ENCODE assay signal across 23 cellular contexts in genomic region chr3:73661262-73661661, GRCh38. TPM values are rescaled to one million over a fixed set of nuclear protein-coding genes. Genes with fewer than 3 reads are reported as not detected.
A peak's percentile ranks its signal among the peaks of the same experiment; 100 is the strongest.
DNase-seq lines count a peak whose midpoint lies in the region; ATAC-seq, FAIRE-seq and TF ChIP-seq lines count a peak whose summit lies in the region.
"Had no signal": no experiment of that assay in that cellular context is flagged by ENCODE, and none has a peak within 500 bp of the region (broad histone marks: within the 10 kb centered on the region; RNA-seq: fewer than 3 reads in every experiment).

No MANE protein-coding gene starts in this region.

- H3K4me1 Mint-ChIP-seq in HFFc6 (ENCODE audit: low read depth) (peaks cover 62% of the 10 kb centered on the region), astrocyte (ENCODE audit: low read depth, unreplicated experiment) (peaks cover 25% of the 10 kb centered on the region)

- H3K4me3 ChIP-seq in astrocyte (ENCODE audit: insufficient read depth, low read depth, low read length) = no peak overlapping the region
- H3K4me3 ChIP-seq: gastrocnemius medialis had no signal

- H3K9ac ChIP-seq in astrocyte (ENCODE audit: low read length) = no peak overlapping the region

- no peaks in the 10 kb centered on the region for H3K9me3 Mint-ChIP-seq in HFFc6
- no peaks in the 10 kb centered on the region for H3K9me3 Mint-ChIP-seq in astrocyte (ENCODE audit: unreplicated experiment)

- CTCF ChIA-PET in HEK293T (lab: Yijun Ruan, JAX) = no interaction called here

- H3K27ac ChIP-seq in astrocyte (ENCODE audit: low read depth, low read length) = no peak overlapping the region
- no peak overlapping the region for H3K27ac ChIP-seq in foreskin keratinocyte
- H3K27ac ChIP-seq: gastrocnemius medialis had no signal

- H3K79me2 ChIP-seq in astrocyte (ENCODE audit: insufficient read depth, low read length) = no peaks in the 10 kb centered on the region

- no peaks in the 10 kb centered on the region; the same call in 1 of the 2 replicates for H3K27me3 Mint-ChIP-seq in HFFc6 (ENCODE audit: insufficient read depth)
- H3K27me3 Mint-ChIP-seq in astrocyte (ENCODE audit: low read depth, unreplicated experiment) = no peaks in the 10 kb centered on the region

- no peaks in the 10 kb centered on the region for H4K20me1 ChIP-seq in astrocyte (ENCODE audit: insufficient read depth, low read length)

- H2AFZ ChIP-seq in astrocyte (ENCODE audit: low read depth, low read length) = no peak overlapping the region

- POLR2A ChIA-PET in HEK293T (lab: Yijun Ruan, JAX) = no interaction called here

- H3K36me3 Mint-ChIP-seq in HFFc6 (ENCODE audit: low read depth) = no peaks in the 10 kb centered on the region
- no peaks in the 10 kb centered on the region for H3K36me3 Mint-ChIP-seq in astrocyte (ENCODE audit: low read depth, unreplicated experiment)
- H3K36me3 Mint-ChIP-seq: activated naive CD8-positive, alpha-beta T cell had no signal

- H3K36me3 ChIP-seq in astrocyte (ENCODE audit: insufficient read depth, low read length) = no peaks in the 10 kb centered on the region
- H3K36me3 ChIP-seq: gastrocnemius medialis had no signal

- peak; percentile 52 for FAIRE-seq in astrocyte (lab: Jason Lieb, UNC)
- FAIRE-seq: G401.6 had no signal

- H3K27me3 ChIP-seq in astrocyte (ENCODE audit: insufficient read depth, low read length) (no peaks in the 10 kb centered on the region), foreskin keratinocyte (peaks cover 2% of the 10 kb centered on the region)
- H3K27me3 ChIP-seq: gastrocnemius medialis had no signal

- no peaks in the 10 kb centered on the region for H3K9me3 ChIP-seq in astrocyte (ENCODE audit: insufficient read depth, low read depth, low read length)
- H3K9me3 ChIP-seq: gastrocnemius medialis had no signal

- H3K4me1 ChIP-seq in astrocyte (ENCODE audit: insufficient read depth, low read length) (peaks cover 12% of the 10 kb centered on the region), foreskin keratinocyte (no peaks in the 10 kb centered on the region)
- H3K4me1 ChIP-seq: gastrocnemius medialis had no signal

- in situ Hi-C loops in GM13977 (cut with MboI; ENCODE audit: low pct_unique_long_range_greater_than_20kb, low sequenced_read_pairs, unreplicated experiment) = no loop called here

- DNase-seq in AG08396 (ENCODE audit: low spot score) = peak; percentile 8
- peak; percentile 87 for DNase-seq in HFFc6
- peak; percentile 79 for DNase-seq in astrocyte (ENCODE audit: low read depth)
- DNase-seq in foreskin keratinocyte = peak; percentile 58 to 85
- DNase-seq in HEK293T (ENCODE audit: extremely low spot score) = no peak
- no peak for DNase-seq in NCI-H345 (lab: John Stamatoyannopoulos, UW)
- DNase-seq in GM13977 (ENCODE audit: low spot score) = no peak
- no peak for DNase-seq in iPS-NIHi11 (ENCODE audit: low spot score)
- DNase-seq: ACHN; activated CD4-positive, CD25-positive, alpha-beta regulatory T cell; activated T-cell treated with anti-CD3 and anti-CD28 coated beads, Interleukin-2, amount 50 U/mL, for 72 hours; central memory CD4-positive, alpha-beta T cell; COR-L47; effector memory CD4-positive, alpha-beta T cell; gastrocnemius medialis; NCI-H1436 treated with DMSO at 0.1 percent for 48 hours; NCI-H446; SHP77 treated with DMSO at 0.1 percent for 48 hours; stimulated activated CD4-positive, alpha-beta T cell treated with anti-CD3 and anti-CD28 coated beads, Interleukin-4, amount 100 ng/mL, for 1 hour; substantia nigra; T-helper 2 cell had no signal

- TF ChIP-seq CTCF in HFFc6 (IDR thresholded peaks at IDR 0.05) (no peak), astrocyte (IDR thresholded peaks at IDR 0.05; ENCODE audit: insufficient read depth, low read depth, low read length) (no peak), foreskin keratinocyte (conservative IDR thresholded peaks at IDR 0.05) (no peak), GM13977 (IDR thresholded peaks at IDR 0.05; ENCODE audit: extremely low read depth, insufficient read depth, missing control alignments) (no peak)

- H3K4me2 ChIP-seq in astrocyte (ENCODE audit: low read length) = no peak overlapping the region

- ATAC-seq in foreskin keratinocyte = peak; percentile 97
- ATAC-seq: activated T-cell treated with anti-CD3 and anti-CD28 coated beads, Interleukin-2, amount 50 U/mL, for 72 hours; gastrocnemius medialis had no signal

- no peak overlapping the region for H3K4me3 Mint-ChIP-seq in HFFc6
- no peak overlapping the region for H3K4me3 Mint-ChIP-seq in astrocyte (ENCODE audit: unreplicated experiment)
- H3K4me3 Mint-ChIP-seq: activated naive CD8-positive, alpha-beta T cell; activated T-cell treated with anti-CD3 and anti-CD28 coated beads, Interleukin-2, amount 50 U/mL, for 72 hours had no signal

- H3K27ac Mint-ChIP-seq in HFFc6 (peak overlapping the region; percentile 77), astrocyte (ENCODE audit: unreplicated experiment) (peak overlapping the region; percentile 70)
- H3K27ac Mint-ChIP-seq: activated naive CD8-positive, alpha-beta T cell; activated T-cell treated with anti-CD3 and anti-CD28 coated beads, Interleukin-2, amount 50 U/mL, for 72 hours had no signal

TF ChIP-seq in HEK293T, 16 proteins besides CTCF, POLR2A, EP300 and RAD21:
- TF ChIP-seq BHLHE40 (IDR thresholded peaks at IDR 0.05; ENCODE audit: borderline replicate concordance) (no peak), TARDBP (IDR thresholded peaks at IDR 0.05) (no peak), PKNOX1 (IDR thresholded peaks at IDR 0.05) (no peak), ELF4 (IDR thresholded peaks at IDR 0.05) (no peak), NFRKB (IDR thresholded peaks at IDR 0.05) (no peak), ZNF384 (IDR thresholded peaks at IDR 0.05) (no peak), FOXK2 (IDR thresholded peaks at IDR 0.05) (no peak), SUZ12 (IDR thresholded peaks at IDR 0.05) (no peak), FOXM1 (IDR thresholded peaks at IDR 0.05; ENCODE audit: borderline replicate concordance) (no peak), SP1 (IDR thresholded peaks at IDR 0.05) (no peak), CTBP1 (IDR thresholded peaks at IDR 0.05; ENCODE audit: borderline replicate concordance) (no peak), LEF1 (IDR thresholded peaks at IDR 0.05; ENCODE audit: borderline replicate concordance) (no peak), ARNT (IDR thresholded peaks at IDR 0.05) (no peak), FOXA1 (IDR thresholded peaks at IDR 0.05) (no peak), HDGF (IDR thresholded peaks at IDR 0.05; ENCODE audit: borderline replicate concordance) (no peak), L3MBTL2 (conservative IDR thresholded peaks at IDR 0.05) (no peak)

RNA-seq across cellular contexts. Expression of gene PDZRN3, which starts 36.5 kb away (rescaled TPM):
- 10 to 100 TPM; 15.1 to 18.5 (median 16.7) TPM for total RNA-seq in HFFc6 (2021; fragmentation: NEBNext Ultra II Directional; extraction: Animal tissue kit (Norgen Biotek cat#: 25700))
- total RNA-seq in astrocyte = 19.8 and 25.2 TPM in 2 replicates
- total RNA-seq in foreskin keratinocyte = 0.24 and 0.25 TPM in 2 replicates
- 0.11 TPM in 1 of 2 replicates, not detected in the other for polyA plus RNA-seq in foreskin keratinocyte
- total RNA-seq: activated T-cell treated with anti-CD3 and anti-CD28 coated beads, Interleukin-2, amount 50 U/mL, for 72 hours had no signal

Comparison
In these comparisons a context has a peak if more than half of its experiments do, and no peak if none do; other contexts are left out.
1. DNase-seq: peak in AG08396 (single experiment), HFFc6 (single experiment), astrocyte (single experiment) and foreskin keratinocyte (2 of 2); none in HEK293T (single experiment), NCI-H345 (single experiment), GM13977 (single experiment) and iPS-NIHi11 (single experiment).
2. RNA of gene PDZRN3, which starts 36.5 kb away (total RNA-seq): 19.8 to 25.2 TPM in astrocyte and 15.1 to 18.5 TPM in HFFc6; 0.24 to 0.25 TPM in foreskin keratinocyte; every median in the first group is over 10 times any median in the second.